19 cellular contexts compared by ENCODE assay signal in the genomic region with DNA sequence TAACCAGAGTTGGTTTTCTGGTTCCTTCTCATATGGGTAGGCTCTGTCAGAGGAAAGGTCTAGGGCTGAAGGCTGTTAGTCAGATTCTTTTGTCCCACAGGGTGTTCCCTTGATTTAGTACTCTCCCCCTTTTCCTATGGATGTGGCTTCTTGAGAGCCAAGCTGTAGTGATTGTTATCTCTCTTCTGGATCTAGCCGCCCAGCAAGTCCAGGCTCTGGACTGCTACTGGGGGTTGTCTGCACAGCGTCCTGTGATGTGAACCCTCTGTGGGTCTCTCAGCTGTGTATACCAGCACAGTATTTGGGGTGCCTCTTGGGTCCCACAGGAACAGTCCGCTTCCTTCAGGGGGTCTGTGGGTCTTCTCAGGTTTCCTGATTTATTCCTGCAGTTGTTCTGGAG.
"Had no signal": no experiment of that assay in that cellular context is flagged by ENCODE, and none has a peak within 500 bp of the region (broad histone marks: within the 10 kb centered on the region; RNA-seq: fewer than 3 reads in every experiment).

No MANE protein-coding gene starts in this region.

- H3K9ac ChIP-seq: KMS-11 had no signal

- DNase-seq: Kasumi-1, MM.1S, NCI-H1092 treated with DMSO at 0.1 percent for 48 hours, NCI-H1436, NCI-H187, NCI-H2029, NCI-H2081 treated with DMSO at 0.1 percent for 48 hours, NCI-H2171, NCI-H226, NCI-H446, NCI-H510A, NCI-H524 treated with DMSO at 0.1 percent for 48 hours, NCI-H69, NCI-H774, RPMI8226, SHP77 had no signal

- H3K27ac ChIP-seq: HL-60, KMS-11 had no signal

- ATAC-seq: K562 had no signal

- H3K4me3 ChIP-seq: K562 had no signal

- H3K4me2 ChIP-seq: KMS-11 had no signal
